Comparison of ENCODE assay signal across 11 cellular contexts in genomic region chrY:7275019-7275418, GRCh38.
A peak's percentile ranks its signal among the peaks of the same experiment; 100 is the strongest.
DNase-seq lines count a peak whose midpoint lies in the region; ATAC-seq and TF ChIP-seq lines count a peak whose summit lies in the region.
"Had no signal": no experiment of that assay in that cellular context is flagged by ENCODE, and none has a peak within 500 bp of the region (broad histone marks: within the 10 kb centered on the region; RNA-seq: fewer than 3 reads in every experiment).

No MANE protein-coding gene starts in this region.

- WGBS in lower leg skin, 2 donors, result 8% methylated on average over 8 of the region's 18 CpGs; no CpG with 5 or more reads in 1 of the 2 donors
- no CpG with 5 or more reads among the region's 18 CpGs for WGBS in esophagus squamous epithelium, 2 donors

- no peak for TF ChIP-seq POLR2A in lower leg skin (IDR thresholded peaks at IDR 0.05)
- TF ChIP-seq POLR2A in vagina (IDR thresholded peaks at IDR 0.05), result no peak
- no peak for TF ChIP-seq POLR2A in esophagus squamous epithelium (IDR thresholded peaks at IDR 0.05)

- H3K27ac ChIP-seq in vagina (no peak overlapping the region), esophagus squamous epithelium (peak overlapping the region in 2 of 4 donors; percentile 91 to 92)
- H3K27ac ChIP-seq: WERI-Rb-1 had no signal

- no peaks in the 10 kb centered on the region for H3K9me3 Mint-ChIP-seq in activated naive CD8-positive, alpha-beta T cell (ENCODE audit: low read depth)
- H3K9me3 Mint-ChIP-seq in memory B cell, result no peaks in the 10 kb centered on the region

- H3K36me3 ChIP-seq in vagina (no peaks in the 10 kb centered on the region), esophagus squamous epithelium (no peaks in the 10 kb centered on the region)
- H3K36me3 ChIP-seq: WERI-Rb-1 had no signal

- no peaks in the 10 kb centered on the region for H3K9me3 ChIP-seq in vagina
- no peaks in the 10 kb centered on the region for H3K9me3 ChIP-seq in esophagus squamous epithelium

- no peak for TF ChIP-seq CTCF in AG04449 (IDR thresholded peaks at IDR 0.05; ENCODE audit: insufficient read depth, low read length, missing control alignments)
- no peak for TF ChIP-seq CTCF in GM12864 (IDR thresholded peaks at IDR 0.05; ENCODE audit: low read depth, low read length, missing control alignments)
- no peak for TF ChIP-seq CTCF in lower leg skin (IDR thresholded peaks at IDR 0.05)
- TF ChIP-seq CTCF in vagina (IDR thresholded peaks at IDR 0.05), result no peak
- no peak for TF ChIP-seq CTCF in esophagus squamous epithelium (IDR thresholded peaks at IDR 0.05)

- H3K27ac Mint-ChIP-seq in activated naive CD8-positive, alpha-beta T cell, result peak overlapping the region; percentile 95
- peak overlapping the region; percentile 84 for H3K27ac Mint-ChIP-seq in memory B cell

- DNase-seq in AG04449 (ENCODE audit: low read depth, low spot score), result no peak
- no peak for DNase-seq in GM12864 (ENCODE audit: low read depth)
- no peak for DNase-seq in memory B cell (ENCODE audit: low spot score in 2 of 2)
- no peak for DNase-seq in lower leg skin (ENCODE audit: low spot score in 2 of 2)
- DNase-seq in vagina (ENCODE audit: extremely low spot score in 2 of 2), result no peak
- DNase-seq in ACHN, result no peak
- no peak for DNase-seq in esophagus squamous epithelium (lab: John Stamatoyannopoulos, UW)
- DNase-seq: GOT3, NCI-H1105 treated with DMSO at 0.1 percent for 48 hours, WERI-Rb-1 had no signal

- H3K27me3 Mint-ChIP-seq in activated naive CD8-positive, alpha-beta T cell, result no peaks in the 10 kb centered on the region
- H3K27me3 Mint-ChIP-seq in memory B cell, result no peaks in the 10 kb centered on the region

- intact Hi-C loops in lower leg skin (cut with DNase I; ENCODE audit: low total_unique reads), result no loop called here
- intact Hi-C loops in vagina (cut with DNase I), result no loop called here
- intact Hi-C loops in esophagus squamous epithelium (cut with DNase I), result no loop called here

- H3K4me3 ChIP-seq in AG04449 (ENCODE audit: low read depth, low read length) (peak overlapping the region; percentile 70), GM12864 (ENCODE audit: low read depth, low read length) (peak overlapping the region; percentile 78), lower leg skin (ENCODE audit: low read depth, poor library complexity, severe bottlenecking) (no peak overlapping the region), vagina (no peak overlapping the region), esophagus squamous epithelium (peak overlapping the region in 2 of 4 donors; percentile 77)

- POLR2A ChIA-PET in AG04449 (lab: Yijun Ruan, JAX), result interaction anchor here (0.7 kb wide), 1 partner anchor 190 kb away, joined by 3 read pairs; no protein-coding TSS in a partner anchor

- in situ Hi-C loops in ACHN (cut with HindIII; ENCODE audit: low pct_ligation_motif_present, low pct_unique_long_range_greater_than_20kb, low sequenced_read_pairs), result no loop called here

- no peaks in the 10 kb centered on the region for H3K4me1 ChIP-seq in vagina
- H3K4me1 ChIP-seq in esophagus squamous epithelium, result peaks cover 0 to 53% (median 0%) of the 10 kb centered on the region in 3 donors

- H3K4me3 Mint-ChIP-seq in activated naive CD8-positive, alpha-beta T cell, result peak overlapping the region; percentile 98
- H3K4me3 Mint-ChIP-seq in memory B cell, result peak overlapping the region; percentile 89

- no peak for ATAC-seq in memory B cell (ENCODE audit: low read depth)

- H3K4me1 Mint-ChIP-seq in activated naive CD8-positive, alpha-beta T cell (ENCODE audit: low read depth), result peaks cover 44% of the 10 kb centered on the region
- peaks cover 10% of the 10 kb centered on the region for H3K4me1 Mint-ChIP-seq in memory B cell

- CTCF ChIA-PET in AG04449 (lab: Yijun Ruan, JAX), result interaction anchor here (0.9 kb wide), 2 partner anchors 9 to 557 kb away, joined by 3 read pairs; no protein-coding TSS in a partner anchor

- H3K27me3 ChIP-seq in vagina (no peaks in the 10 kb centered on the region), esophagus squamous epithelium (no peaks in the 10 kb centered on the region)

- H3K36me3 Mint-ChIP-seq in activated naive CD8-positive, alpha-beta T cell, result no peaks in the 10 kb centered on the region
- H3K36me3 Mint-ChIP-seq in memory B cell, result no peaks in the 10 kb centered on the region

Comparison
In these comparisons a context has a peak if more than half of its experiments do, and no peak if none do; other contexts are left out.
1. H3K4me3 ChIP-seq: peak in AG04449 (single experiment) and GM12864 (single experiment); none in lower leg skin (single experiment) and vagina (0 of 2).